Comparison of ENCODE assay signal across 1 cellular context in the genomic region with DNA sequence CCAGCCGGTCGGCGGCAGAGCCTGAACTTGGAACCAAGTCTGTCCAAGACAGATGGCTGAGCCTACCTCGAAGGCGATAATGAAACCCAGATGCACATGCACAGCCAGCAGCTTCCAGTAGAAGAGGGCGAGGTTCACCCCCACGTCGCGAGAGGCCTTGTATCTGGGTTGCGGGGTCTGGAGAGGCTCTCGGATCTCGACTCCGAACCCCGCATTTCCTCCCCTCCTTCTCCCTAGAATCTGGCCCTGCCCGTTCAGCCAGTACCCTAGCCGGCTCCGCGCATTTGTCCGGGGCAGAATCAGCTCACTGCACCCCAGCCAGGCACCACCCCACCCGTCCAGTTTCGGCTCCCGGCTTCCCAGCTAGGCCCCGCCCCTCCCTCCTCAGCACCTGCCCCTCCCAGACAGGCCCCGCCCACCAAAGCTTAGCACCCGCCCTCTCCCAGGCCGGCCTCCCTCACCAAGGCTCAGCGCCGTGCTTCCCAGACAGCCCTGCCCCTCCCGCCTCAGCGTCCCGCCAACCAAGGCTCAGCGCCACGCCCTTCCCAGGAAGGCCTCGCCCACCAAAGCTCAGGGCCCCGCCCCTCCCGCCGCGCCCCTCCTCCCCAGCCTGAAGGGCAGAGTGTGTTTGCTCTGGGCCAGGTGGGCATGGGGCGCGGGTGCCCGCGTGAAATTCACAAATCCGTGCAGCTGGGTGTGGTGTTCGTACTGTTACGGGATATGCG.
TF ChIP-seq lines count a peak whose summit lies in the region.

No MANE protein-coding gene starts in this region.

TF ChIP-seq in K562, 482 proteins besides CTCF, POLR2A, EP300 and RAD21 (continued from another document):
- TF ChIP-seq, protein P1, sequence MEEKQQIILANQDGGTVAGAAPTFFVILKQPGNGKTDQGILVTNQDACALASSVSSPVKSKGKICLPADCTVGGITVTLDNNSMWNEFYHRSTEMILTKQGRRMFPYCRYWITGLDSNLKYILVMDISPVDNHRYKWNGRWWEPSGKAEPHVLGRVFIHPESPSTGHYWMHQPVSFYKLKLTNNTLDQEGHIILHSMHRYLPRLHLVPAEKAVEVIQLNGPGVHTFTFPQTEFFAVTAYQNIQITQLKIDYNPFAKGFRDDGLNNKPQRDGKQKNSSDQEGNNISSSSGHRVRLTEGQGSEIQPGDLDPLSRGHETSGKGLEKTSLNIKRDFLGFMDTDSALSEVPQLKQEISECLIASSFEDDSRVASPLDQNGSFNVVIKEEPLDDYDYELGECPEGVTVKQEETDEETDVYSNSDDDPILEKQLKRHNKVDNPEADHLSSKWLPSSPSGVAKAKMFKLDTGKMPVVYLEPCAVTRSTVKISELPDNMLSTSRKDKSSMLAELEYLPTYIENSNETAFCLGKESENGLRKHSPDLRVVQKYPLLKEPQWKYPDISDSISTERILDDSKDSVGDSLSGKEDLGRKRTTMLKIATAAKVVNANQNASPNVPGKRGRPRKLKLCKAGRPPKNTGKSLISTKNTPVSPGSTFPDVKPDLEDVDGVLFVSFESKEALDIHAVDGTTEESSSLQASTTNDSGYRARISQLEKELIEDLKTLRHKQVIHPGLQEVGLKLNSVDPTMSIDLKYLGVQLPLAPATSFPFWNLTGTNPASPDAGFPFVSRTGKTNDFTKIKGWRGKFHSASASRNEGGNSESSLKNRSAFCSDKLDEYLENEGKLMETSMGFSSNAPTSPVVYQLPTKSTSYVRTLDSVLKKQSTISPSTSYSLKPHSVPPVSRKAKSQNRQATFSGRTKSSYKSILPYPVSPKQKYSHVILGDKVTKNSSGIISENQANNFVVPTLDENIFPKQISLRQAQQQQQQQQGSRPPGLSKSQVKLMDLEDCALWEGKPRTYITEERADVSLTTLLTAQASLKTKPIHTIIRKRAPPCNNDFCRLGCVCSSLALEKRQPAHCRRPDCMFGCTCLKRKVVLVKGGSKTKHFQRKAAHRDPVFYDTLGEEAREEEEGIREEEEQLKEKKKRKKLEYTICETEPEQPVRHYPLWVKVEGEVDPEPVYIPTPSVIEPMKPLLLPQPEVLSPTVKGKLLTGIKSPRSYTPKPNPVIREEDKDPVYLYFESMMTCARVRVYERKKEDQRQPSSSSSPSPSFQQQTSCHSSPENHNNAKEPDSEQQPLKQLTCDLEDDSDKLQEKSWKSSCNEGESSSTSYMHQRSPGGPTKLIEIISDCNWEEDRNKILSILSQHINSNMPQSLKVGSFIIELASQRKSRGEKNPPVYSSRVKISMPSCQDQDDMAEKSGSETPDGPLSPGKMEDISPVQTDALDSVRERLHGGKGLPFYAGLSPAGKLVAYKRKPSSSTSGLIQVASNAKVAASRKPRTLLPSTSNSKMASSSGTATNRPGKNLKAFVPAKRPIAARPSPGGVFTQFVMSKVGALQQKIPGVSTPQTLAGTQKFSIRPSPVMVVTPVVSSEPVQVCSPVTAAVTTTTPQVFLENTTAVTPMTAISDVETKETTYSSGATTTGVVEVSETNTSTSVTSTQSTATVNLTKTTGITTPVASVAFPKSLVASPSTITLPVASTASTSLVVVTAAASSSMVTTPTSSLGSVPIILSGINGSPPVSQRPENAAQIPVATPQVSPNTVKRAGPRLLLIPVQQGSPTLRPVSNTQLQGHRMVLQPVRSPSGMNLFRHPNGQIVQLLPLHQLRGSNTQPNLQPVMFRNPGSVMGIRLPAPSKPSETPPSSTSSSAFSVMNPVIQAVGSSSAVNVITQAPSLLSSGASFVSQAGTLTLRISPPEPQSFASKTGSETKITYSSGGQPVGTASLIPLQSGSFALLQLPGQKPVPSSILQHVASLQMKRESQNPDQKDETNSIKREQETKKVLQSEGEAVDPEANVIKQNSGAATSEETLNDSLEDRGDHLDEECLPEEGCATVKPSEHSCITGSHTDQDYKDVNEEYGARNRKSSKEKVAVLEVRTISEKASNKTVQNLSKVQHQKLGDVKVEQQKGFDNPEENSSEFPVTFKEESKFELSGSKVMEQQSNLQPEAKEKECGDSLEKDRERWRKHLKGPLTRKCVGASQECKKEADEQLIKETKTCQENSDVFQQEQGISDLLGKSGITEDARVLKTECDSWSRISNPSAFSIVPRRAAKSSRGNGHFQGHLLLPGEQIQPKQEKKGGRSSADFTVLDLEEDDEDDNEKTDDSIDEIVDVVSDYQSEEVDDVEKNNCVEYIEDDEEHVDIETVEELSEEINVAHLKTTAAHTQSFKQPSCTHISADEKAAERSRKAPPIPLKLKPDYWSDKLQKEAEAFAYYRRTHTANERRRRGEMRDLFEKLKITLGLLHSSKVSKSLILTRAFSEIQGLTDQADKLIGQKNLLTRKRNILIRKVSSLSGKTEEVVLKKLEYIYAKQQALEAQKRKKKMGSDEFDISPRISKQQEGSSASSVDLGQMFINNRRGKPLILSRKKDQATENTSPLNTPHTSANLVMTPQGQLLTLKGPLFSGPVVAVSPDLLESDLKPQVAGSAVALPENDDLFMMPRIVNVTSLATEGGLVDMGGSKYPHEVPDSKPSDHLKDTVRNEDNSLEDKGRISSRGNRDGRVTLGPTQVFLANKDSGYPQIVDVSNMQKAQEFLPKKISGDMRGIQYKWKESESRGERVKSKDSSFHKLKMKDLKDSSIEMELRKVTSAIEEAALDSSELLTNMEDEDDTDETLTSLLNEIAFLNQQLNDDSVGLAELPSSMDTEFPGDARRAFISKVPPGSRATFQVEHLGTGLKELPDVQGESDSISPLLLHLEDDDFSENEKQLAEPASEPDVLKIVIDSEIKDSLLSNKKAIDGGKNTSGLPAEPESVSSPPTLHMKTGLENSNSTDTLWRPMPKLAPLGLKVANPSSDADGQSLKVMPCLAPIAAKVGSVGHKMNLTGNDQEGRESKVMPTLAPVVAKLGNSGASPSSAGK (IDR thresholded peaks at IDR 0.05): peak; percentile 94
- TF ChIP-seq ZNF23 (CRISPR knock-in tag; IDR thresholded peaks at IDR 0.05) (no peak), NR3C1 (CRISPR knock-in tag; IDR thresholded peaks at IDR 0.05) (no peak), HCFC1 (IDR thresholded peaks at IDR 0.05; ENCODE audit: low read depth, low read length) (peak; percentile 7), YBX1 (IDR thresholded peaks at IDR 0.05) (no peak), FOXJ2 (tag; IDR thresholded peaks at IDR 0.05) (no peak), MXI1 (IDR thresholded peaks at IDR 0.05; ENCODE audit: low read depth, low read length) (no peak), CAMTA2 (CRISPR knock-in tag; conservative IDR thresholded peaks at IDR 0.05) (no peak)
- TF ChIP-seq, protein P2, sequence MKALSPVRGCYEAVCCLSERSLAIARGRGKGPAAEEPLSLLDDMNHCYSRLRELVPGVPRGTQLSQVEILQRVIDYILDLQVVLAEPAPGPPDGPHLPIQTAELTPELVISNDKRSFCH (CRISPR knock-in tag; IDR thresholded peaks at IDR 0.05): no peak
- TF ChIP-seq, protein P2 (tag; IDR thresholded peaks at IDR 0.05): no peak
- TF ChIP-seq, protein P3, sequence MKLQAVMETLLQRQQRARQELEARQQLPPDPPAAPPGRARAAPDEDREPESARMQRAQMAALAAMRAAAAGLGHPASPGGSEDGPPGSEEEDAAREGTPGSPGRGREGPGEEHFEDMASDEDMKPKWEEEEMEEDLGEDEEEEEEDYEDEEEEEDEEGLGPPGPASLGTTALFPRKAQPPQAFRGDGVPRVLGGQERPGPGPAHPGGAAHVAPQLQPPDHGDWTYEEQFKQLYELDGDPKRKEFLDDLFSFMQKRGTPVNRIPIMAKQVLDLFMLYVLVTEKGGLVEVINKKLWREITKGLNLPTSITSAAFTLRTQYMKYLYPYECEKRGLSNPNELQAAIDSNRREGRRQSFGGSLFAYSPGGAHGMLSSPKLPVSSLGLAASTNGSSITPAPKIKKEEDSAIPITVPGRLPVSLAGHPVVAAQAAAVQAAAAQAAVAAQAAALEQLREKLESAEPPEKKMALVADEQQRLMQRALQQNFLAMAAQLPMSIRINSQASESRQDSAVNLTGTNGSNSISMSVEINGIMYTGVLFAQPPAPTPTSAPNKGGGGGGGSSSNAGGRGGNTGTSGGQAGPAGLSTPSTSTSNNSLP (IDR thresholded peaks at IDR 0.05; ENCODE audit: borderline replicate concordance, low read depth, low read length): no peak
TF ChIP-seq in K562: peak in this region for 61.
